In genomic region chr19:31066385-31066784, GRCh38 we compare ENCODE assay signal across 15 cellular contexts.
DNase-seq lines count a peak whose midpoint lies in the region; ATAC-seq and TF ChIP-seq lines count a peak whose summit lies in the region.
"Had no signal": no experiment of that assay in that cellular context is flagged by ENCODE, and none has a peak within 500 bp of the region (broad histone marks: within the 10 kb centered on the region; RNA-seq: fewer than 3 reads in every experiment).

No MANE protein-coding gene starts in this region.

- no peaks in the 10 kb centered on the region for H3K9me3 ChIP-seq in RWPE2 (ENCODE audit: severe bottlenecking)
- H3K9me3 ChIP-seq: neutrophil had no signal

- H3K27ac ChIP-seq in RWPE2 (ENCODE audit: poor library complexity, severe bottlenecking), result no peak overlapping the region
- H3K27ac ChIP-seq: neutrophil, PC-9 had no signal

- H3K36me3 ChIP-seq in RWPE2 (ENCODE audit: low read depth), result no peaks in the 10 kb centered on the region
- H3K36me3 ChIP-seq: neutrophil had no signal

- DNase-seq in GM04504 (ENCODE audit: low read depth) (peak; percentile 41), RWPE2 (ENCODE audit: low spot score) (no peak), fibroblast of peridontal ligament (ENCODE audit: extremely low read depth) (peak; percentile 73), sciatic nerve (ENCODE audit: low spot score) (no peak), CD1c-positive myeloid dendritic cell (ENCODE audit: extremely low spot score) (no peak), left cardiac atrium (no peak)
- DNase-seq in activated CD4-positive, alpha-beta T cell treated with anti-CD3 and anti-CD28 coated beads, Interleukin-2, amount 50 U/mL, for 1 hour, result no peak
- DNase-seq: activated CD4-positive, CD25-positive, alpha-beta regulatory T cell treated with anti-CD3 and anti-CD28 coated beads, Interleukin-2, amount 50 U/mL, for 72 hours; activated effector memory CD4-positive, alpha-beta T cell treated with anti-CD3 and anti-CD28 coated beads, Interleukin-2, amount 50 U/mL, for 16 hours; effector CD4-positive, alpha-beta T cell; NCI-H1436 treated with DMSO at 0.1 percent for 48 hours; PC-9; stimulated activated CD4-positive, alpha-beta T cell treated with anti-CD3 and anti-CD28 coated beads, Interleukin-4, amount 100 ng/mL, for 1 hour had no signal

- ATAC-seq in RWPE2 (ENCODE audit: low read depth), result peak; percentile 100
- peak; percentile 36 for ATAC-seq in sciatic nerve
- no peak for ATAC-seq in GM18861 (IDR thresholded peaks at IDR 0.05; ENCODE audit: unreplicated experiment)
- ATAC-seq in left cardiac atrium, result no peak

- TF ChIP-seq CTCF in RWPE2 (IDR thresholded peaks at IDR 0.05; ENCODE audit: poor library complexity, severe bottlenecking), result no peak

- no peak overlapping the region for H3K4me3 ChIP-seq in RWPE2 (ENCODE audit: severe bottlenecking)
- H3K4me3 ChIP-seq: PC-9 had no signal

- no peaks in the 10 kb centered on the region for H3K27me3 ChIP-seq in RWPE2 (ENCODE audit: insufficient read depth, poor library complexity, severe bottlenecking)

- peaks cover 12% of the 10 kb centered on the region for H3K4me1 ChIP-seq in RWPE2 (ENCODE audit: insufficient read depth, poor library complexity, severe bottlenecking)

- intact Hi-C loops in sciatic nerve (cut with DNase I) (no loop called here), left cardiac atrium (cut with DNase I) (no loop called here)

Comparison
In these comparisons a context has a peak if more than half of its experiments do, and no peak if none do; other contexts are left out.
1. DNase-seq: peak in GM04504 (single experiment) and fibroblast of peridontal ligament (single experiment); none in RWPE2 (single experiment), sciatic nerve (single experiment), CD1c-positive myeloid dendritic cell (single experiment), activated CD4-positive, alpha-beta T cell treated with anti-CD3 and anti-CD28 coated beads, Interleukin-2, amount 50 U/mL, for 1 hour (single experiment) and left cardiac atrium (single experiment).
2. ATAC-seq: peak in RWPE2 (single experiment) and sciatic nerve (single experiment); none in GM18861 (single experiment) and left cardiac atrium (0 of 2).